9 cellular contexts compared by ENCODE assay signal in genomic region chr19:48837586-48838191, GRCh38. TPM values are rescaled to one million over a fixed set of nuclear protein-coding genes. Genes with fewer than 3 reads are reported as not detected.
DNase-seq lines count a peak whose midpoint lies in the region; ATAC-seq and TF ChIP-seq lines count a peak whose summit lies in the region.
"Had no signal": no experiment of that assay in that cellular context is flagged by ENCODE, and none has a peak within 500 bp of the region (broad histone marks: within the 10 kb centered on the region; RNA-seq: fewer than 3 reads in every experiment).

No MANE protein-coding gene starts in this region.

- peak overlapping the region in 3 of 4 donors; percentile 77 to 82 (median 81) for H3K27ac ChIP-seq in gastroesophageal sphincter

- TF ChIP-seq POLR2A in gastroesophageal sphincter (IDR thresholded peaks at IDR 0.05) = no peak

- 0 to 37% methylated on average over 1 to 5 of the region's 14 CpGs for WGBS in gastroesophageal sphincter (ENCODE audit: low coverage in 1 of 2), 2 donors

- peaks cover 18 to 26% (median 19%) of the 10 kb centered on the region in 3 donors for H3K4me1 Mint-ChIP-seq in T-cell
- H3K4me1 Mint-ChIP-seq in stimulated activated memory B cell treated with anti-CD40 and anti-IgM and Interleukin-4, amounts not matched to agents 10 μg/mL and 1 μg/mL and 100 μg/mL, for 72 hours = peaks cover 36% of the 10 kb centered on the region

- H3K27ac Mint-ChIP-seq in T-cell = no peak overlapping the region
- peak overlapping the region; percentile 86 for H3K27ac Mint-ChIP-seq in stimulated activated memory B cell treated with anti-CD40 and anti-IgM and Interleukin-4, amounts not matched to agents 10 μg/mL and 1 μg/mL and 100 μg/mL, for 72 hours

- POLR2A ChIA-PET in T-cell (lab: Charles Lee) = interaction anchor here in 1 of 2 donors (0.6 kb wide), 1 partner anchor 42 kb away, joined by 3 read pairs; no protein-coding TSS in a partner anchor

- no peak for TF ChIP-seq CTCF in gastroesophageal sphincter (IDR thresholded peaks at IDR 0.05)

- no peaks in the 10 kb centered on the region for H3K36me3 Mint-ChIP-seq in T-cell
- H3K36me3 Mint-ChIP-seq in stimulated activated memory B cell treated with anti-CD40 and anti-IgM and Interleukin-4, amounts not matched to agents 10 μg/mL and 1 μg/mL and 100 μg/mL, for 72 hours = no peaks in the 10 kb centered on the region

- peak; percentile 9 for DNase-seq in NCI-H2227 (lab: John Stamatoyannopoulos, UW; ENCODE audit: unreplicated experiment)
- no peak for DNase-seq in NCI-H2227 treated with DMSO at 0.1 percent for 48 hours (lab: John Stamatoyannopoulos, UW)
- no peak for DNase-seq in T-cell
- DNase-seq in retina = no peak
- no peak for DNase-seq in NCI-H1048 (lab: John Stamatoyannopoulos, UW)
- DNase-seq: NCI-H1417 treated with DMSO at 0.1 percent for 48 hours had no signal

- H3K4me1 ChIP-seq in gastroesophageal sphincter = peaks cover 0 to 24% (median 0%) of the 10 kb centered on the region in 3 donors

- peaks cover 0 to 11% of the 10 kb centered on the region in 2 donors for H3K27me3 Mint-ChIP-seq in T-cell
- no peaks in the 10 kb centered on the region for H3K27me3 Mint-ChIP-seq in stimulated activated memory B cell treated with anti-CD40 and anti-IgM and Interleukin-4, amounts not matched to agents 10 μg/mL and 1 μg/mL and 100 μg/mL, for 72 hours

- no peaks in the 10 kb centered on the region for H3K27me3 ChIP-seq in gastroesophageal sphincter

- H3K4me3 Mint-ChIP-seq in T-cell = peak overlapping the region in 2 of 3 donors; percentile 78 to 92
- peak overlapping the region; percentile 82 for H3K4me3 Mint-ChIP-seq in stimulated activated memory B cell treated with anti-CD40 and anti-IgM and Interleukin-4, amounts not matched to agents 10 μg/mL and 1 μg/mL and 100 μg/mL, for 72 hours

- H3K9me3 ChIP-seq in gastroesophageal sphincter = no peaks in the 10 kb centered on the region

- CTCF ChIA-PET in T-cell (lab: Charles Lee) = interaction anchor here (0.7 to 2.5 kb wide), 10 partner anchors 35 to 192 kb away, joined by 3 to 17 read pairs (median 4); partner anchors contain the start of genes IZUMO1 (in 1 of the 2), NUCB1 (in 1 of the 2) and RUVBL2 (in 1 of the 2)

- ATAC-seq in T-cell (replicated peaks in 1 of 4) = no peak
- ATAC-seq in gastroesophageal sphincter = no peak
- ATAC-seq in stimulated activated memory B cell treated with anti-CD40 and anti-IgM and Interleukin-4, amounts not matched to agents 10 μg/mL and 1 μg/mL and 100 μg/mL, for 72 hours = no peak
- ATAC-seq in GM21737 (IDR thresholded peaks at IDR 0.05; ENCODE audit: unreplicated experiment) = no peak

- no peak for TF ChIP-seq EP300 in gastroesophageal sphincter (IDR thresholded peaks at IDR 0.05)

- H3K9me3 Mint-ChIP-seq in T-cell = no peaks in the 10 kb centered on the region
- H3K9me3 Mint-ChIP-seq in stimulated activated memory B cell treated with anti-CD40 and anti-IgM and Interleukin-4, amounts not matched to agents 10 μg/mL and 1 μg/mL and 100 μg/mL, for 72 hours = no peaks in the 10 kb centered on the region

- peak overlapping the region in 1 of 2 donors; percentile 50 for H3K4me3 ChIP-seq in gastroesophageal sphincter

- H3K36me3 ChIP-seq in gastroesophageal sphincter = peaks cover 0 to 24% of the 10 kb centered on the region in 2 donors

RNA-seq across cellular contexts. Expression of gene HSD17B14, which starts 1.4 kb away (rescaled TPM):
- 1 to 10 TPM in 2 of 5 donors, under 1 TPM in 2, not detected in 1; 0.58 to 2.1 (median 1.1) TPM for total RNA-seq in T-cell
- total RNA-seq in gastroesophageal sphincter = 10 to 100 TPM in 2 of 4 donors, 1 to 10 TPM in 2; 5.3 to 12.5 (median 8.2) TPM

RNA-seq across cellular contexts. Expression of gene BCAT2, which starts 26.9 kb away (rescaled TPM):
- total RNA-seq in T-cell (10 to 100 TPM; 21.5 to 40.6 (median 36.6) TPM), gastroesophageal sphincter (10 to 100 TPM; 46.6 to 77.8 (median 57.8) TPM)

RNA-seq across cellular contexts. Expression of gene PLEKHA4, which starts 30.7 kb away (rescaled TPM):
- total RNA-seq in T-cell (10 to 100 TPM in 1 of 5 donors, 1 to 10 TPM in 4; 2.7 to 11.8 (median 5.2) TPM), gastroesophageal sphincter (10 to 100 TPM; 11.4 to 29.2 (median 18.1) TPM)

RNA-seq across cellular contexts. Expression of gene PPP1R15A, which starts 34.5 kb away (rescaled TPM):
- total RNA-seq in T-cell (100 to 1,000 TPM in 2 of 5 donors, 10 to 100 TPM in 3; 74.4 to 713 (median 93.6) TPM), gastroesophageal sphincter (10 to 100 TPM; 53.9 to 70.0 (median 60.9) TPM)
